8 cellular contexts compared by ENCODE assay signal in the genomic region with DNA sequence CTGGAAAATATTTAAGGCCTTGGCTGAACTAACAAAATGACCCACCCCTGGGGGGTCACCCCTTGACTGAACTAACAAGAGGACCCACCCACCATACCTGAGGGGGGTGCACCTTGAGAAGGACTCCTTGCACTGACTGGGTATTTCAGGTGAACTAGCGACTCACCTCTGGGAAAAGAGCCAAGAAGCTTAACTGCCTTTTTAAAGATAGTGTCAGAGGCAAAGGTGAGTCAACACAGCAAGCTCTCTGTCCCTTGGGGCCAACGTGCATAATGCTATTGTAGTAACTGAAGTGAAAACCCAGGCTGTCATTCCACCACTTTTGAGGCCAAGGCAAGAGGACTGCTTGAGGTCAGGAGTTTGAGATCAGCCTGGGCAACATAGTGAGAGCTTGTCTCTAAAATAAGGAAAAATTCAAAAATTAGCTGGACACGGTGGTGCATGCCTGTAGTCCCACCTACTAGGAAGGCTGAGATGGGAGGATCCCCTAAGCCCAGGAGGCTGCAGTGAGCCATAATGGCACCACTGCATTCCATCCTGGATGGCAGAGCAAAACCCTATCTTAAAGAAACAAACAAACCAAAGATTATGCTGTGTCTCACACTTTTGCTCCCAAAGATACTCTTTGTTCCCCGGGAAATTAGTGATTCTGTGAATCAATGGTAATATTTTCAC. TPM values are rescaled to one million over a fixed set of nuclear protein-coding genes. Genes with fewer than 3 reads are reported as not detected.
DNase-seq lines count a peak whose midpoint lies in the region; ATAC-seq, FAIRE-seq and TF ChIP-seq lines count a peak whose summit lies in the region.

No MANE protein-coding gene starts in this region.

- no peak overlapping the region for H3K23ac ChIP-seq in mesendoderm (ENCODE audit: low read length)

- no peak overlapping the region for H3K4me3 Mint-ChIP-seq in activated T-cell treated with anti-CD3 and anti-CD28 coated beads, Interleukin-2, amount 50 U/mL, for 24 hours

- peaks cover 35% of the 10 kb centered on the region for H3K27me3 Mint-ChIP-seq in activated T-cell treated with anti-CD3 and anti-CD28 coated beads, Interleukin-2, amount 50 U/mL, for 24 hours

- no CpG with 5 or more reads among the region's 4 CpGs for WGBS in mesendoderm (ENCODE audit: extremely low coverage, insufficient coverage, low lambda C conversion rate)

- no peak overlapping the region for H2BK120ac ChIP-seq in mesendoderm (ENCODE audit: low read depth, low read length)

- no peak overlapping the region for H4K5ac ChIP-seq in mesendoderm (ENCODE audit: low read length)

- no peak overlapping the region for H3K18ac ChIP-seq in mesendoderm (ENCODE audit: low read length)

- H3K36me3 ChIP-seq in mesendoderm (ENCODE audit: control insufficient read depth, insufficient read depth, low read length) (no peaks in the 10 kb centered on the region), kidney (ENCODE audit: control insufficient read depth in 1 of 2, insufficient read depth in 2 of 2, low read length in 2 of 2) (no peaks in the 10 kb centered on the region)

- no peak overlapping the region for H3K4me2 ChIP-seq in mesendoderm (ENCODE audit: low read length)

- no peaks in the 10 kb centered on the region for H3K36me3 Mint-ChIP-seq in activated T-cell treated with anti-CD3 and anti-CD28 coated beads, Interleukin-2, amount 50 U/mL, for 24 hours (ENCODE audit: low read depth)

- FAIRE-seq in kidney (lab: Jason Lieb, UNC): no peak

- H2AK5ac ChIP-seq in mesendoderm (ENCODE audit: low read length): no peak overlapping the region

- H3K4me3 ChIP-seq in mesendoderm (ENCODE audit: low read length) (no peak overlapping the region), kidney (ENCODE audit: low read length in 2 of 2) (no peak overlapping the region)

- TF ChIP-seq CTCF in kidney (IDR thresholded peaks at IDR 0.05; ENCODE audit: borderline replicate concordance, extremely low read depth, insufficient read depth): no peak

- no peak overlapping the region for H2BK5ac ChIP-seq in mesendoderm (ENCODE audit: low read length)

- H3K4me1 ChIP-seq in mesendoderm (ENCODE audit: control insufficient read depth, low read depth, low read length): no peaks in the 10 kb centered on the region
- H3K4me1 ChIP-seq in kidney (ENCODE audit: control insufficient read depth in 1 of 2, insufficient read depth in 1 of 2, low read depth in 1 of 2, low read length in 2 of 2): no peaks in the 10 kb centered on the region

- H3K79me2 ChIP-seq in mesendoderm (ENCODE audit: control insufficient read depth, insufficient read depth, low read length): no peaks in the 10 kb centered on the region

- H3K9me3 Mint-ChIP-seq in activated T-cell treated with anti-CD3 and anti-CD28 coated beads, Interleukin-2, amount 50 U/mL, for 24 hours: no peaks in the 10 kb centered on the region

- peak overlapping the region; percentile 88 for H3K27ac Mint-ChIP-seq in activated T-cell treated with anti-CD3 and anti-CD28 coated beads, Interleukin-2, amount 50 U/mL, for 24 hours

- ATAC-seq in HG03025 (IDR thresholded peaks at IDR 0.05; ENCODE audit: low FRiP score, unreplicated experiment): no peak

- H3K56ac ChIP-seq in mesendoderm (ENCODE audit: low read length): no peak overlapping the region

- no peak overlapping the region for H2BK15ac ChIP-seq in mesendoderm (replicated peaks; ENCODE audit: low read depth)

- peaks cover 17% of the 10 kb centered on the region for H3K4me1 Mint-ChIP-seq in activated T-cell treated with anti-CD3 and anti-CD28 coated beads, Interleukin-2, amount 50 U/mL, for 24 hours (ENCODE audit: low read depth)

- DNase-seq in EL (peak; percentile 51), HPDE6-E6E7 (ENCODE audit: extremely low spot score) (peak; percentile 96), mesendoderm (peak; percentile 73), kidney (no peak), NCI-H187 (lab: John Stamatoyannopoulos, UW) (no peak), G401 (ENCODE audit: low spot score) (no peak)
- DNase-seq in activated T-cell treated with anti-CD3 and anti-CD28 coated beads, Interleukin-2, amount 50 U/mL, for 24 hours: no peak

- no peak overlapping the region for H3K9ac ChIP-seq in mesendoderm (ENCODE audit: low read length)
- no peak overlapping the region for H3K9ac ChIP-seq in kidney (ENCODE audit: low read length in 2 of 2)

- intact Hi-C loops in kidney (cut with DNase I): no loop called here

- no peak overlapping the region for H4K8ac ChIP-seq in mesendoderm (ENCODE audit: low read depth, low read length)

- no peaks in the 10 kb centered on the region for H3K27me3 ChIP-seq in mesendoderm (ENCODE audit: insufficient read depth, low read length, poor library complexity)

- no peaks in the 10 kb centered on the region for H3K79me1 ChIP-seq in mesendoderm (ENCODE audit: low read length)

- H3K4ac ChIP-seq in mesendoderm (ENCODE audit: low read depth, low read length): no peak overlapping the region

- H3K27ac ChIP-seq in mesendoderm (ENCODE audit: low read depth, low read length) (no peak overlapping the region), kidney (ENCODE audit: low read depth in 2 of 2, low read length in 2 of 2) (no peak overlapping the region)

- in situ Hi-C loops in G401 (cut with HindIII; ENCODE audit: low sequenced_read_pairs): no loop called here

- no peaks in the 10 kb centered on the region for H3K9me3 ChIP-seq in kidney (ENCODE audit: control insufficient read depth in 1 of 2, low read length in 2 of 2)

RNA-seq across cellular contexts. Expression of a gene that starts 36.4 kb away (rescaled TPM):
- 4.2 TPM for polyA plus RNA-seq in mesendoderm (2013, experiment 1 of 2)
- 4.7 TPM for polyA plus RNA-seq in mesendoderm (2013, experiment 2 of 2)
- 22.1 TPM for total RNA-seq in kidney
- 5.5 TPM for polyA plus RNA-seq in kidney (ENCODE audit: insufficient read depth, low read depth, low replicate concordance)
- total RNA-seq in G401 (2014; rRNA removed; shearing (Covaris generic)): 18.0 and 27.0 TPM in 2 replicates

Comparison
In these comparisons a context has a peak if more than half of its experiments do, and no peak if none do; other contexts are left out.
1. DNase-seq: peak in EL (single experiment), HPDE6-E6E7 (single experiment) and mesendoderm (single experiment); none in activated T-cell treated with anti-CD3 and anti-CD28 coated beads, Interleukin-2, amount 50 U/mL, for 24 hours (single experiment), kidney (single experiment), NCI-H187 (0 of 2) and G401 (single experiment).